Comparison of ENCODE assay signal across 7 cellular contexts in the genomic region with DNA sequence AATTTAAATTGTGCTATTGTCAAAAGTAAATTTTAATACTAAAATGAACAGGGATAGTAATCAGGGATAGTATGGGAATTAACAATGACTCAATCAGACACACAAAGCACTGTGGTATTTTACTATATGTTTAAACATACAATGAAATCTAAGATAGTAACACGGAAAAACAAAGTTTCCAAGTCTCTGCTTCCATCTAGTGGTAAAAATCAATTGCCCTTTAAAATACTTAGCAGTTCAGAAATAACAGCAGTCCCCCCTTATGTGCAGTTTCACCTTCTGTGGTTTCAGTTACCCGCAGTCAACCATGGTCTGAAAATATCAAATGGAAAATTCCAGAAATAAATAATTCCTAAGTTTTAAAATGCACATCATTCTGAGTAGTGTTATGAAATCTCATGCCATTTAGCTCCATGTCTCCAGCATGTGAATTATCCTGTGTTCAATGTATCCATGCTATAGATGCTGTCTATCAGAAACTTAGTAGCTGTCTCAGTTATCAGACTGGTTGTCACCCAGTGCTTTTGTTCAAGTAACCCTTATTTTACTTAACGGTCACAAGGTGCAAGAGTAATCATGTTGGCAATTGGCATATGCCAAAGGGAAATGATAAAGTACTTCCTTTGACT. TPM values are rescaled to one million over a fixed set of nuclear protein-coding genes. Genes with fewer than 3 reads are reported as not detected.
A peak's percentile ranks its signal among the peaks of the same experiment; 100 is the strongest.
DNase-seq lines count a peak whose midpoint lies in the region; ATAC-seq and TF ChIP-seq lines count a peak whose summit lies in the region.

No MANE protein-coding gene starts in this region.

- H3K27me3 ChIP-seq in H7 (ENCODE audit: control insufficient read depth, insufficient read depth, low read length) (no peaks in the 10 kb centered on the region), gastroesophageal sphincter (no peaks in the 10 kb centered on the region)

- peak in 1 of 4 experiments; percentile 15 for TF ChIP-seq CTCF in gastroesophageal sphincter (IDR thresholded peaks at IDR 0.05)

- no peaks in the 10 kb centered on the region for H3K36me3 ChIP-seq in H7 (replicated peaks; ENCODE audit: control insufficient read depth, insufficient read depth, low read length)
- H3K36me3 ChIP-seq in gastroesophageal sphincter = peaks cover 0 to 74% of the 10 kb centered on the region in 2 donors

- TF ChIP-seq POLR2A in gastroesophageal sphincter (IDR thresholded peaks at IDR 0.05) = no peak

- WGBS in gastroesophageal sphincter (ENCODE audit: low coverage in 1 of 2), 2 donors = 62 to 70% methylated on average over 3 of the region's 3 CpGs

- H3K27ac ChIP-seq in gastroesophageal sphincter = no peak overlapping the region

- no peak for ATAC-seq in gastroesophageal sphincter

- no peak overlapping the region for H3K4me3 ChIP-seq in H7 (ENCODE audit: insufficient read depth, low read depth, low read length)
- H3K4me3 ChIP-seq in gastroesophageal sphincter = no peak overlapping the region

- TF ChIP-seq EP300 in gastroesophageal sphincter (IDR thresholded peaks at IDR 0.05) = no peak

- no peaks in the 10 kb centered on the region for H3K4me1 ChIP-seq in gastroesophageal sphincter

- H3K9me3 ChIP-seq in gastroesophageal sphincter = no peaks in the 10 kb centered on the region

- DNase-seq in GF-D8 (lab: John Stamatoyannopoulos, UW) (peak; percentile 47), H7 (peak; percentile 4), NCI-H82 (lab: John Stamatoyannopoulos, UW) (peak; percentile 27), cerebellar cortex (ENCODE audit: low spot score) (peak; percentile 17), renal cortical epithelial cell (ENCODE audit: low read depth) (peak; percentile 4)
- DNase-seq in activated effector memory CD4-positive, alpha-beta T cell treated with Interleukin-2 at 50 U/mL for 16 hours = no peak

RNA-seq across cellular contexts. Expression of a gene that starts 58.5 kb away (rescaled TPM):
- 5.2 and 8.3 TPM in 2 replicates for total RNA-seq in H7 (2014; rRNA removed; shearing (Covaris generic))
- total RNA-seq in renal cortical epithelial cell = 4.2 and 18.4 TPM in 2 replicates
- total RNA-seq in gastroesophageal sphincter = 10 to 100 TPM; 16.7 to 35.9 (median 27.0) TPM
